Comparison of ENCODE assay signal across 8 cellular contexts in genomic region chr15:89888214-89888804, GRCh38. TPM values are rescaled to one million over a fixed set of nuclear protein-coding genes. Genes with fewer than 3 reads are reported as not detected.
A peak's percentile ranks its signal among the peaks of the same experiment; 100 is the strongest.
DNase-seq lines count a peak whose midpoint lies in the region; ATAC-seq and TF ChIP-seq lines count a peak whose summit lies in the region.

No MANE protein-coding gene starts in this region.

- peaks cover 30% of the 10 kb centered on the region for H3F3A ChIP-seq in GM23248 (ENCODE audit: insufficient read depth)

- no peak overlapping the region for H2AFZ ChIP-seq in GM23248

- H3K4me3 ChIP-seq in GM23248 (no peak overlapping the region), RWPE2 (ENCODE audit: severe bottlenecking) (no peak overlapping the region)

- in situ Hi-C loops in GM23248 (cut with MboI): no loop called here

- H3K4me1 ChIP-seq in GM23248 (ENCODE audit: insufficient read depth) (peaks cover 21% of the 10 kb centered on the region), RWPE2 (ENCODE audit: insufficient read depth, poor library complexity, severe bottlenecking) (peaks cover 10% of the 10 kb centered on the region), foreskin keratinocyte (no peaks in the 10 kb centered on the region)

- TF ChIP-seq CTCF in RWPE2 (IDR thresholded peaks at IDR 0.05; ENCODE audit: poor library complexity, severe bottlenecking): peak; percentile 82
- peak; percentile 66 for TF ChIP-seq CTCF in foreskin keratinocyte (conservative IDR thresholded peaks at IDR 0.05)

- H3K27ac ChIP-seq in GM23248 (no peak overlapping the region), RWPE2 (ENCODE audit: poor library complexity, severe bottlenecking) (no peak overlapping the region), foreskin keratinocyte (no peak overlapping the region)

- WGBS in GM23248 (ENCODE audit: low coverage in 1 of 2, low lambda C conversion rate in 2 of 2, missing lambda C conversion rate in 2 of 2), 2 experiments: 20 to 24% methylated on average over 4 of the region's 4 CpGs

- peaks cover 43% of the 10 kb centered on the region for H3K79me2 ChIP-seq in GM23248 (ENCODE audit: insufficient read depth)

- no peaks in the 10 kb centered on the region for H3K9me2 ChIP-seq in GM23248 (ENCODE audit: insufficient read depth)

- peak; percentile 81 for DNase-seq in AG08395 (ENCODE audit: low spot score)
- peak; percentile 84 for DNase-seq in GM23248
- DNase-seq in RWPE2 (ENCODE audit: low spot score): no peak
- DNase-seq in foreskin keratinocyte: no peak
- DNase-seq in activated CD4-positive, alpha-beta T cell treated with anti-CD3 and anti-CD28 coated beads for 1 hour: no peak

- H3K27me3 ChIP-seq in GM23248 (replicated peaks; ENCODE audit: insufficient read depth) (no peaks in the 10 kb centered on the region), RWPE2 (ENCODE audit: insufficient read depth, poor library complexity, severe bottlenecking) (no peaks in the 10 kb centered on the region), foreskin keratinocyte (no peaks in the 10 kb centered on the region)

- H4K20me1 ChIP-seq in GM23248 (ENCODE audit: insufficient read depth): no peaks in the 10 kb centered on the region

- no peak overlapping the region for H3K4me2 ChIP-seq in GM23248 (ENCODE audit: unreplicated experiment)

- H3K9me3 ChIP-seq in GM23248 (ENCODE audit: low read depth) (no peaks in the 10 kb centered on the region), RWPE2 (ENCODE audit: severe bottlenecking) (no peaks in the 10 kb centered on the region)

- no peak overlapping the region for H3K9ac ChIP-seq in GM23248

- ATAC-seq in RWPE2 (ENCODE audit: low read depth): peak; percentile 59; the same call in 2 of the 3 replicates
- no peak for ATAC-seq in foreskin keratinocyte
- no peak for ATAC-seq in GM19023 (IDR thresholded peaks at IDR 0.05; ENCODE audit: unreplicated experiment)
- ATAC-seq in GM19455 (IDR thresholded peaks at IDR 0.05; ENCODE audit: unreplicated experiment): no peak
- ATAC-seq in HG02973 (IDR thresholded peaks at IDR 0.05; ENCODE audit: unreplicated experiment): no peak

- H3K36me3 ChIP-seq in GM23248 (ENCODE audit: low read depth) (peaks cover 36% of the 10 kb centered on the region), RWPE2 (ENCODE audit: low read depth) (peaks cover 84% of the 10 kb centered on the region)

RNA-seq across cellular contexts. Expression of gene AP3S2, which starts 5.5 kb away (rescaled TPM):
- 78.7 and 85.0 TPM in 2 replicates for total RNA-seq in GM23248 (2014; rRNA removed; shearing (Covaris generic))
- polyA plus RNA-seq in GM23248 (2016; fragmentation: Nextera tagmentation; extraction: Ambion mirVana) (23.7 and 27.0 TPM in 2 replicates), foreskin keratinocyte (11.8 and 12.0 TPM in 2 replicates)
- total RNA-seq in foreskin keratinocyte: 25.8 and 40.3 TPM in 2 replicates

RNA-seq across cellular contexts. Expression of gene ARPIN, which starts 24.4 kb away (rescaled TPM):
- total RNA-seq in GM23248 (2014; rRNA removed; shearing (Covaris generic)): 8.7 and 9.0 TPM in 2 replicates
- 5.4 and 6.0 TPM in 2 replicates for polyA plus RNA-seq in GM23248 (2016; fragmentation: Nextera tagmentation; extraction: Ambion mirVana)
- 10.8 and 12.5 TPM in 2 replicates for total RNA-seq in foreskin keratinocyte
- 7.9 and 10.4 TPM in 2 replicates for polyA plus RNA-seq in foreskin keratinocyte

Comparison
In these comparisons a context has a peak if more than half of its experiments do, and no peak if none do; other contexts are left out.
1. DNase-seq: peak in AG08395 (single experiment) and GM23248 (single experiment); none in RWPE2 (single experiment), foreskin keratinocyte (0 of 2) and activated CD4-positive, alpha-beta T cell treated with anti-CD3 and anti-CD28 coated beads for 1 hour (single experiment).